18 cellular contexts compared by ENCODE assay signal in genomic region chr10:28812384-28813372, GRCh38.
DNase-seq lines count a peak whose midpoint lies in the region; ATAC-seq, FAIRE-seq and TF ChIP-seq lines count a peak whose summit lies in the region.
"Had no signal": no experiment of that assay in that cellular context is flagged by ENCODE, and none has a peak within 500 bp of the region (broad histone marks: within the 10 kb centered on the region; RNA-seq: fewer than 3 reads in every experiment).

No MANE protein-coding gene starts in this region.

- no peaks in the 10 kb centered on the region for H3K36me3 ChIP-seq in GM23338 (ENCODE audit: insufficient read depth)
- peaks cover 2% of the 10 kb centered on the region; the same call in 1 of the 3 replicates for H3K36me3 ChIP-seq in K562 (ENCODE audit: control insufficient read depth, insufficient read depth, low read length)

- H3K27me3 Mint-ChIP-seq in GM23338 (ENCODE audit: insufficient read depth, low read depth, poor library complexity) (peaks cover 12% of the 10 kb centered on the region), nephron progenitor cell (ENCODE audit: low read depth, poor library complexity) (peaks cover 5% of the 10 kb centered on the region)
- peaks cover 17% of the 10 kb centered on the region for H3K27me3 Mint-ChIP-seq in activated naive CD4-positive, alpha-beta T cell treated with anti-CD3 and anti-CD28 coated beads for 36 hours (ENCODE audit: low read depth)

- POLR2A ChIA-PET in K562 (lab: Yijun Ruan, JAX) = interaction anchor here (0.6 to 1.5 kb wide), 3 partner anchors 10 to 253 kb away, joined by 3 read pairs; no protein-coding TSS in a partner anchor

- DNase-seq in GM23338 (ENCODE audit: low spot score) (no peak), K562 (ENCODE audit: extremely low read depth in 1 of 4, low spot score in 3 of 4) (peak in 1 of 4 experiments; percentile 50), nephron progenitor cell (no peak), cerebellar nuclear complex (lab: John Stamatoyannopoulos, UW) (no peak)
- DNase-seq in activated naive CD4-positive, alpha-beta T cell treated with anti-CD3 and anti-CD28 coated beads for 36 hours = no peak
- DNase-seq: CD4-positive, alpha-beta memory T cell; H7; Kasumi-1; NCI-H1417; NCI-H1694 treated with DMSO at 0.1 percent for 48 hours; NCI-H2081 treated with DMSO at 0.1 percent for 48 hours; NCI-H446 treated with DMSO at 0.1 percent for 48 hours; SIG-M5; SK-N-SH had no signal

- intact Hi-C loops in K562 (cut with micrococcal nuclease) = no loop called here
- intact Hi-C loops in activated naive CD4-positive, alpha-beta T cell treated with anti-CD3 and anti-CD28 coated beads for 36 hours (cut with micrococcal nuclease) = no loop called here

- FAIRE-seq in K562 (lab: Jason Lieb, UNC) = peak; percentile 70
- FAIRE-seq: GM12891 had no signal

- H2AFZ ChIP-seq in GM23338 (peak overlapping the region; percentile 72), K562 (ENCODE audit: low read depth, low read length) (peak overlapping the region; percentile 84)

- H3K9me1 ChIP-seq in K562 (ENCODE audit: control insufficient read depth, insufficient read depth, low read length) = no peaks in the 10 kb centered on the region

- H3K9me3 Mint-ChIP-seq in GM23338 = peaks cover 13% of the 10 kb centered on the region
- peaks cover 17% of the 10 kb centered on the region for H3K9me3 Mint-ChIP-seq in nephron progenitor cell
- H3K9me3 Mint-ChIP-seq in activated naive CD4-positive, alpha-beta T cell treated with anti-CD3 and anti-CD28 coated beads for 36 hours = no peaks in the 10 kb centered on the region

- H3K4me1 Mint-ChIP-seq in GM23338 = peaks cover 47% of the 10 kb centered on the region
- peaks cover 60% of the 10 kb centered on the region for H3K4me1 Mint-ChIP-seq in nephron progenitor cell
- H3K4me1 Mint-ChIP-seq in activated naive CD4-positive, alpha-beta T cell treated with anti-CD3 and anti-CD28 coated beads for 36 hours (ENCODE audit: low read depth) = peaks cover 4% of the 10 kb centered on the region

- CTCF ChIA-PET in K562 (lab: Yijun Ruan, JAX; ENCODE audit: low intra/inter-chr PET ratio) = no interaction called here
- CTCF ChIA-PET in activated naive CD4-positive, alpha-beta T cell treated with anti-CD3 and anti-CD28 coated beads for 36 hours (lab: Charles Lee) = no interaction called here

- H3K4me2 ChIP-seq in GM23338 (no peak overlapping the region), K562 (ENCODE audit: insufficient read depth, low read length) (peak overlapping the region; percentile 56)
- H3K4me2 ChIP-seq: SK-N-SH had no signal

- H3K27ac ChIP-seq in GM23338 (ENCODE audit: low read depth) = no peak overlapping the region
- H3K27ac ChIP-seq in K562 (ENCODE audit: extremely low read depth, low read depth, low read length) = peak overlapping the region; percentile 75; the same call in 2 of the 3 replicates

- no peak for TF ChIP-seq CTCF in GM23338 (conservative IDR thresholded peaks at IDR 0.05; ENCODE audit: low read depth in 2 of 2)
- TF ChIP-seq CTCF in K562 (IDR thresholded peaks at IDR 0.05 in 2 of 3, conservative IDR thresholded peaks at IDR 0.05 in 1 of 3; ENCODE audit: insufficient read depth in 2 of 3, low read depth in 1 of 3, low read length in 3 of 3) = no peak
- TF ChIP-seq CTCF in nephron progenitor cell (IDR thresholded peaks at IDR 0.05) = no peak

- H3K4me3 Mint-ChIP-seq in GM23338 = no peak overlapping the region
- no peak overlapping the region for H3K4me3 Mint-ChIP-seq in nephron progenitor cell
- no peak overlapping the region for H3K4me3 Mint-ChIP-seq in activated naive CD4-positive, alpha-beta T cell treated with anti-CD3 and anti-CD28 coated beads for 36 hours
- H3K4me3 Mint-ChIP-seq: CD4-positive, alpha-beta memory T cell had no signal

- H3K79me2 ChIP-seq in GM23338 (replicated peaks; ENCODE audit: insufficient read depth) (no peaks in the 10 kb centered on the region), K562 (ENCODE audit: control insufficient read depth, insufficient read depth, low read length) (no peaks in the 10 kb centered on the region)

- peaks cover 6% of the 10 kb centered on the region; the same call in 1 of the 2 replicates for H3K9me2 ChIP-seq in GM23338 (ENCODE audit: insufficient read depth)
- H3K9me2 ChIP-seq: SK-N-SH had no signal

- H3K27me3 ChIP-seq in GM23338 (ENCODE audit: insufficient read depth) (no peaks in the 10 kb centered on the region), K562 (ENCODE audit: control insufficient read depth in 2 of 2, insufficient read depth in 2 of 2, low read length in 2 of 2) (no peaks in the 10 kb centered on the region)

- H4K20me1 ChIP-seq in GM23338 (replicated peaks; ENCODE audit: insufficient read depth) = no peaks in the 10 kb centered on the region
- no peaks in the 10 kb centered on the region for H4K20me1 ChIP-seq in K562 (replicated peaks; ENCODE audit: control insufficient read depth, insufficient read depth, low read length)

- no TSS peak for BruUV-seq in K562 (replicated peaks; lab: Mats Ljungman, UMichigan)

- WGBS in K562 (ENCODE audit: insufficient coverage, low coverage, missing lambda C conversion rate) = 43% methylated on average over 11 of the region's 11 CpGs

- H3K27ac Mint-ChIP-seq in GM23338 (no peak overlapping the region), nephron progenitor cell (peak overlapping the region; percentile 13)
- no peak overlapping the region for H3K27ac Mint-ChIP-seq in activated naive CD4-positive, alpha-beta T cell treated with anti-CD3 and anti-CD28 coated beads for 36 hours
- H3K27ac Mint-ChIP-seq: CD4-positive, alpha-beta memory T cell had no signal

- peaks cover 6% of the 10 kb centered on the region for H3K9me3 ChIP-seq in K562 (replicated peaks; ENCODE audit: control insufficient read depth, insufficient read depth, low read depth, low read length)
- H3K9me3 ChIP-seq: SK-N-SH had no signal

- H3K36me3 Mint-ChIP-seq in GM23338 (ENCODE audit: low read depth) (peaks cover 12% of the 10 kb centered on the region), nephron progenitor cell (ENCODE audit: low read depth) (peaks cover 6% of the 10 kb centered on the region)
- no peaks in the 10 kb centered on the region for H3K36me3 Mint-ChIP-seq in activated naive CD4-positive, alpha-beta T cell treated with anti-CD3 and anti-CD28 coated beads for 36 hours (ENCODE audit: low read depth)
- H3K36me3 Mint-ChIP-seq: CD4-positive, alpha-beta memory T cell had no signal

- TF ChIP-seq RAD21 in K562 (CRISPR knock-in tag; conservative IDR thresholded peaks at IDR 0.05 in 1 of 2, IDR thresholded peaks at IDR 0.05 in 1 of 2) = no peak

- H3F3A ChIP-seq in GM23338 (replicated peaks; ENCODE audit: low read depth) = no peaks in the 10 kb centered on the region; the same call in 1 of the 2 replicates

- in situ Hi-C loops in K562 (cut with MboI) = no loop called here

- ATAC-seq in GM18861 (IDR thresholded peaks at IDR 0.05; ENCODE audit: unreplicated experiment) = peak; percentile 54
- no peak for ATAC-seq in GM23338
- ATAC-seq in K562 = peak; percentile 55
- ATAC-seq in HG03439 (IDR thresholded peaks at IDR 0.05; ENCODE audit: unreplicated experiment) = no peak
- ATAC-seq: Panc1 had no signal

- H3K9ac ChIP-seq in K562 (ENCODE audit: insufficient read depth in 1 of 2, low read depth in 2 of 2, low read length in 2 of 2) = peak overlapping the region; percentile 47 to 50; a peak in 2 of 4 replicates
- H3K9ac ChIP-seq: SK-N-SH had no signal

- TF ChIP-seq EP300 in K562 (IDR thresholded peaks at IDR 0.05; ENCODE audit: low read length) = 0 out of 2 replicates have a peak, but pooled peaks have one; percentile 1

- no peak for TF ChIP-seq POLR2A in K562 (conservative IDR thresholded peaks at IDR 0.05)

- H3K4me3 ChIP-seq in GM23338 (no peak overlapping the region), K562 (no peak overlapping the region)

- H3K4me1 ChIP-seq in GM23338 (ENCODE audit: insufficient read depth) = peaks cover 52% of the 10 kb centered on the region
- H3K4me1 ChIP-seq in K562 (replicated peaks in 1 of 2; ENCODE audit: control insufficient read depth in 2 of 2, insufficient read depth in 2 of 2, low read length in 2 of 2) = peaks cover 34 to 50% of the 10 kb centered on the region in 2 experiments

TF ChIP-seq in GM23338, 12 proteins besides CTCF, POLR2A, EP300 and RAD21 (continues in another document):
- no peak for TF ChIP-seq ZNF331 (CRISPR knock-in tag; IDR thresholded peaks at IDR 0.05; ENCODE audit: low read depth)
- TF ChIP-seq EZH2phosphoT487 (IDR thresholded peaks at IDR 0.05; ENCODE audit: unreplicated experiment) = no peak

TF ChIP-seq in K562, 482 proteins besides CTCF, POLR2A, EP300 and RAD21 (continues in another document):
- TF ChIP-seq SMARCA5 (IDR thresholded peaks at IDR 0.05) (0 out of 2 replicates have a peak, but pooled peaks have one; percentile 46), THRAP3 (IDR thresholded peaks at IDR 0.05; ENCODE audit: borderline replicate concordance) (0 out of 2 replicates have a peak, but pooled peaks have one; percentile 57), NFRKB (IDR thresholded peaks at IDR 0.05; ENCODE audit: low read depth) (0 out of 2 replicates have a peak, but pooled peaks have one; percentile 41), CSDE1 (IDR thresholded peaks at IDR 0.05) (peak in 1 of 2 experiments; percentile 64; a peak in 1 of 4 replicates)

Comparison
In these comparisons a context has a peak if more than half of its experiments do, and no peak if none do; other contexts are left out.
1. ATAC-seq: peak in GM18861 (single experiment) and K562 (single experiment); none in GM23338 (single experiment) and HG03439 (single experiment).